ENCODE assay signal across 3 cellular contexts in the genomic region with DNA sequence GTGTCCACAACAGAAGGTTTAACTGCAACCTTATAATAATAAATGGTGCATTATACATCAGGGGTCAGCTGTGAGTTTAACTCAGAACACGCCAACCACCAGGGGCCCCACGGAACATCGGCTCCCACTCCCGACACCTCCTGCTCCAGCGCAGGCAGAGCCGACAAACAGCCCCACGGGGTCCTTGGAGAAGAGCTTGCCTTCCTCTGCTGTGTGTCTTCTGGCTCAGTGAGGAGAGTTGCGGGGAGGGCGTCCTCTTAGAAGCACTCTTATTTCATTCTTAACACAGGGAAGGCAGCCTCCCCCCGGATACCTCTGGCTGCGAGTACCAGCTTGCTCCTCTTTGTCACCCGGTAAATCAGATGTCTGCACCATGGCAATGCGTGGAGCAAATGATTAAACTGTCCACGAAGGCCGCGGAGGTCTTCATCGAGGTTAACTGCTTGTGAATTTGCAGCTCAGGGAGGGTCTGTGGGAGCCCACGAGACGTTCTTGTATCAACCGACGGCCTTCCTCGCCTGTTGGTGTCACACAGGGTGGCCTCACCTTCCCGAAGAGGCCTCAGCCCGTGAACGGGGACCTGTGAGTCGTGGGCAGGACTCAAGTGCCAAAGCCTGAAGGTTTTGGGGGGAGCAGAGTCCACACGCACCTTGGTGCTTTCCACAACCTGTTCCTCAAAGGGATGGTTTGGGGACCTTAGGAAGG.
TF ChIP-seq lines count a peak whose summit lies in the region.

No MANE protein-coding gene starts in this region.

TF ChIP-seq in SK-N-SH, 30 proteins besides CTCF, POLR2A, EP300 and RAD21 (continues in another document):
- no peak for TF ChIP-seq NRF1 (IDR thresholded peaks at IDR 0.05; ENCODE audit: low read depth, low read length)
- TF ChIP-seq, protein P1, sequence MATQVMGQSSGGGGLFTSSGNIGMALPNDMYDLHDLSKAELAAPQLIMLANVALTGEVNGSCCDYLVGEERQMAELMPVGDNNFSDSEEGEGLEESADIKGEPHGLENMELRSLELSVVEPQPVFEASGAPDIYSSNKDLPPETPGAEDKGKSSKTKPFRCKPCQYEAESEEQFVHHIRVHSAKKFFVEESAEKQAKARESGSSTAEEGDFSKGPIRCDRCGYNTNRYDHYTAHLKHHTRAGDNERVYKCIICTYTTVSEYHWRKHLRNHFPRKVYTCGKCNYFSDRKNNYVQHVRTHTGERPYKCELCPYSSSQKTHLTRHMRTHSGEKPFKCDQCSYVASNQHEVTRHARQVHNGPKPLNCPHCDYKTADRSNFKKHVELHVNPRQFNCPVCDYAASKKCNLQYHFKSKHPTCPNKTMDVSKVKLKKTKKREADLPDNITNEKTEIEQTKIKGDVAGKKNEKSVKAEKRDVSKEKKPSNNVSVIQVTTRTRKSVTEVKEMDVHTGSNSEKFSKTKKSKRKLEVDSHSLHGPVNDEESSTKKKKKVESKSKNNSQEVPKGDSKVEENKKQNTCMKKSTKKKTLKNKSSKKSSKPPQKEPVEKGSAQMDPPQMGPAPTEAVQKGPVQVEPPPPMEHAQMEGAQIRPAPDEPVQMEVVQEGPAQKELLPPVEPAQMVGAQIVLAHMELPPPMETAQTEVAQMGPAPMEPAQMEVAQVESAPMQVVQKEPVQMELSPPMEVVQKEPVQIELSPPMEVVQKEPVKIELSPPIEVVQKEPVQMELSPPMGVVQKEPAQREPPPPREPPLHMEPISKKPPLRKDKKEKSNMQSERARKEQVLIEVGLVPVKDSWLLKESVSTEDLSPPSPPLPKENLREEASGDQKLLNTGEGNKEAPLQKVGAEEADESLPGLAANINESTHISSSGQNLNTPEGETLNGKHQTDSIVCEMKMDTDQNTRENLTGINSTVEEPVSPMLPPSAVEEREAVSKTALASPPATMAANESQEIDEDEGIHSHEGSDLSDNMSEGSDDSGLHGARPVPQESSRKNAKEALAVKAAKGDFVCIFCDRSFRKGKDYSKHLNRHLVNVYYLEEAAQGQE (IDR thresholded peaks at IDR 0.05; ENCODE audit: low read depth, low read length) = no peak
- TF ChIP-seq FOXJ3 (CRISPR knock-in tag; IDR thresholded peaks at IDR 0.05) = no peak
- TF ChIP-seq FOXM1 (IDR thresholded peaks at IDR 0.05; ENCODE audit: low read depth) = no peak
- TF ChIP-seq EZH2phosphoT487 (IDR thresholded peaks at IDR 0.05; ENCODE audit: borderline replicate concordance, low read depth) = no peak
- TF ChIP-seq FOSL2 (IDR thresholded peaks at IDR 0.05; ENCODE audit: borderline replicate concordance, low read depth) = no peak
- TF ChIP-seq SIN3A (IDR thresholded peaks at IDR 0.05; ENCODE audit: borderline replicate concordance, low read depth, low read length) = no peak
- no peak for TF ChIP-seq NFIC (IDR thresholded peaks at IDR 0.05; ENCODE audit: borderline replicate concordance)
- TF ChIP-seq, protein P2, sequence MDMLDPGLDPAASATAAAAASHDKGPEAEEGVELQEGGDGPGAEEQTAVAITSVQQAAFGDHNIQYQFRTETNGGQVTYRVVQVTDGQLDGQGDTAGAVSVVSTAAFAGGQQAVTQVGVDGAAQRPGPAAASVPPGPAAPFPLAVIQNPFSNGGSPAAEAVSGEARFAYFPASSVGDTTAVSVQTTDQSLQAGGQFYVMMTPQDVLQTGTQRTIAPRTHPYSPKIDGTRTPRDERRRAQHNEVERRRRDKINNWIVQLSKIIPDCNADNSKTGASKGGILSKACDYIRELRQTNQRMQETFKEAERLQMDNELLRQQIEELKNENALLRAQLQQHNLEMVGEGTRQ (IDR thresholded peaks at IDR 0.05; ENCODE audit: borderline replicate concordance, low read depth, low read length) = no peak
- no peak for TF ChIP-seq IRF3 (IDR thresholded peaks at IDR 0.05; ENCODE audit: low read depth, low read length)
- no peak for TF ChIP-seq GABPA (IDR thresholded peaks at IDR 0.05; ENCODE audit: low read depth)
- no peak for TF ChIP-seq MEF2A (IDR thresholded peaks at IDR 0.05; ENCODE audit: borderline replicate concordance, low read depth)
- no peak for TF ChIP-seq MXI1 (IDR thresholded peaks at IDR 0.05; ENCODE audit: low read depth, low read length)
- no peak for TF ChIP-seq SMC3 (IDR thresholded peaks at IDR 0.05; ENCODE audit: low read depth, low read length)
- no peak for TF ChIP-seq ELF1 (IDR thresholded peaks at IDR 0.05)
- TF ChIP-seq RXRA (IDR thresholded peaks at IDR 0.05; ENCODE audit: borderline replicate concordance, low read depth) = no peak

TF ChIP-seq in SK-N-SH treated with all-trans-retinoic acid at 6 μM for 48 hours, 23 proteins besides CTCF, POLR2A, EP300 and RAD21 (continues in another document):
- TF ChIP-seq, protein P3, sequence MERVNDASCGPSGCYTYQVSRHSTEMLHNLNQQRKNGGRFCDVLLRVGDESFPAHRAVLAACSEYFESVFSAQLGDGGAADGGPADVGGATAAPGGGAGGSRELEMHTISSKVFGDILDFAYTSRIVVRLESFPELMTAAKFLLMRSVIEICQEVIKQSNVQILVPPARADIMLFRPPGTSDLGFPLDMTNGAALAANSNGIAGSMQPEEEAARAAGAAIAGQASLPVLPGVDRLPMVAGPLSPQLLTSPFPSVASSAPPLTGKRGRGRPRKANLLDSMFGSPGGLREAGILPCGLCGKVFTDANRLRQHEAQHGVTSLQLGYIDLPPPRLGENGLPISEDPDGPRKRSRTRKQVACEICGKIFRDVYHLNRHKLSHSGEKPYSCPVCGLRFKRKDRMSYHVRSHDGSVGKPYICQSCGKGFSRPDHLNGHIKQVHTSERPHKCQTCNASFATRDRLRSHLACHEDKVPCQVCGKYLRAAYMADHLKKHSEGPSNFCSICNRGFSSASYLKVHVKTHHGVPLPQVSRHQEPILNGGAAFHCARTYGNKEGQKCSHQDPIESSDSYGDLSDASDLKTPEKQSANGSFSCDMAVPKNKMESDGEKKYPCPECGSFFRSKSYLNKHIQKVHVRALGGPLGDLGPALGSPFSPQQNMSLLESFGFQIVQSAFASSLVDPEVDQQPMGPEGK (CRISPR knock-in tag; IDR thresholded peaks at IDR 0.05; ENCODE audit: borderline replicate concordance) = no peak
- no peak for TF ChIP-seq ZNF70 (CRISPR knock-in tag; IDR thresholded peaks at IDR 0.05)
- no peak for TF ChIP-seq ZNF565 (CRISPR knock-in tag; conservative IDR thresholded peaks at IDR 0.05; ENCODE audit: low read depth)
- no peak for TF ChIP-seq TSHZ2 (CRISPR knock-in tag; IDR thresholded peaks at IDR 0.05)
- no peak for TF ChIP-seq ZFP30 (CRISPR knock-in tag; IDR thresholded peaks at IDR 0.05)
- TF ChIP-seq CSDC2 (CRISPR knock-in tag; IDR thresholded peaks at IDR 0.05) = no peak
- TF ChIP-seq ZNF8 (CRISPR knock-in tag; IDR thresholded peaks at IDR 0.05) = no peak
- no peak for TF ChIP-seq TCF4 (CRISPR knock-in tag; IDR thresholded peaks at IDR 0.05; ENCODE audit: borderline replicate concordance)
- TF ChIP-seq PPARA (CRISPR knock-in tag; IDR thresholded peaks at IDR 0.05; ENCODE audit: borderline replicate concordance) = no peak
- no peak for TF ChIP-seq ESRRG (CRISPR knock-in tag; IDR thresholded peaks at IDR 0.05)
- no peak for TF ChIP-seq ARNTL (CRISPR knock-in tag; IDR thresholded peaks at IDR 0.05; ENCODE audit: borderline replicate concordance, low read depth)
- no peak for TF ChIP-seq POU6F1 (CRISPR knock-in tag; IDR thresholded peaks at IDR 0.05; ENCODE audit: borderline replicate concordance, low read depth)

TF ChIP-seq in H1, 55 proteins besides CTCF, POLR2A, EP300 and RAD21:
- TF ChIP-seq SIN3A (conservative IDR thresholded peaks at IDR 0.05 in 1 of 2, IDR thresholded peaks at IDR 0.05 in 1 of 2; ENCODE audit: low read depth in 1 of 2, low read length in 2 of 2) (no peak), BRCA1 (IDR thresholded peaks at IDR 0.05; ENCODE audit: low read depth, low read length) (no peak), SAP30 (IDR thresholded peaks at IDR 0.05; ENCODE audit: insufficient read depth, insufficient replicate concordance, low read length) (no peak), GTF2F1 (IDR thresholded peaks at IDR 0.05; ENCODE audit: borderline replicate concordance, low read depth, low read length) (no peak), SIRT6 (IDR thresholded peaks at IDR 0.05; ENCODE audit: low read length) (no peak), FOSL1 (IDR thresholded peaks at IDR 0.05; ENCODE audit: insufficient read depth, low read depth, low read length) (no peak), BCL11A (IDR thresholded peaks at IDR 0.05; ENCODE audit: low read depth in 2 of 2, low read length in 2 of 2) (no peak), TAF7 (optimal IDR thresholded peaks at IDR 0.05; ENCODE audit: borderline replicate concordance, low read depth, low read length) (no peak), CHD2 (IDR thresholded peaks at IDR 0.05; ENCODE audit: low read length) (no peak), ZNF274 (IDR thresholded peaks at IDR 0.05; ENCODE audit: borderline replicate concordance, extremely low read depth, low read length) (no peak)
- TF ChIP-seq, protein P2 (IDR thresholded peaks at IDR 0.05; ENCODE audit: low read length) = no peak
